In the genomic region with DNA sequence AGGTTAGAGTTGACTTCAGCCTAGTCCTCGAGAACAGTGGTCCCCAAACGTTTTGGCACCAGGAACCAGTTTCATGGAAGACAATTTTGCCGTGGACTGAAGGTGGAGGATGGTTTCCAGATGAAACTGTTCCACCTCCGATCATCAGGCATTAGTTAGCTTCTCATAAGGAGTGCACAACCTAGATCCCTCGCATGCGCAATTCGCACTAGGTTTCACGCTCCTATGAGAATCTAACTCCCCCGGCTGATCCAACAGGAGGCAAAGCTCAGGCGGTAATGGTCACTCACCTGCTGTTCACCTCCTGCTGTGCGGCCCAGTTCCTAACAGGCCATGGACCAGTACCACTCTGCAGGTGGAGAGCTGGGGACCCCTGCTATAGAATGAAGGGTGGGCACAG, we compare ENCODE assay signal across 35 cellular contexts.
DNase-seq lines count a peak whose midpoint lies in the region; FAIRE-seq and TF ChIP-seq lines count a peak whose summit lies in the region.
"Had no signal": no experiment of that assay in that cellular context is flagged by ENCODE, and none has a peak within 500 bp of the region (broad histone marks: within the 10 kb centered on the region; RNA-seq: fewer than 3 reads in every experiment).

No MANE protein-coding gene starts in this region.

- TF ChIP-seq RAD21 in H1 (IDR thresholded peaks at IDR 0.05 in 1 of 2, conservative IDR thresholded peaks at IDR 0.05 in 1 of 2; ENCODE audit: low read depth in 2 of 2, low read length in 2 of 2), result no peak

- no peaks in the 10 kb centered on the region; a peak in 1 of 4 replicates for H3K9me3 ChIP-seq in H1 (ENCODE audit: insufficient read depth in 2 of 2, low read depth in 1 of 2, low read length in 1 of 2)
- H3K9me3 ChIP-seq in esophagus muscularis mucosa, result peaks cover 0 to 12% (median 2%) of the 10 kb centered on the region in 4 donors
- H3K9me3 ChIP-seq in osteoblast (ENCODE audit: low read depth, low read length), result no peaks in the 10 kb centered on the region
- H3K9me3 ChIP-seq: A549, BE2C, BLaER1, Caco-2 had no signal

- H3K14ac ChIP-seq in H1 (ENCODE audit: insufficient read length), result no peak overlapping the region

- H4K5ac ChIP-seq in H1 (ENCODE audit: insufficient read length, low read depth, low read length), result no peak overlapping the region

- no peaks in the 10 kb centered on the region for H3K79me2 ChIP-seq in H1 (ENCODE audit: control insufficient read depth in 1 of 2, insufficient read depth in 2 of 2, low read length in 2 of 2)
- no peaks in the 10 kb centered on the region for H3K79me2 ChIP-seq in osteoblast (ENCODE audit: insufficient read depth, low read length)

- WGBS in H1 (ENCODE audit: extremely low coverage in 1 of 2, insufficient coverage in 1 of 2, insufficient read length in 1 of 2, insufficient replicate concordance in 2 of 2, low coverage in 1 of 2, low lambda C conversion rate in 2 of 2, missing lambda C conversion rate in 1 of 2), 2 experiments, result 92% methylated on average over 11 of the region's 11 CpGs; no CpG with 5 or more reads in 1 of the 2 experiments
- WGBS in esophagus muscularis mucosa, result 77% methylated on average over 11 of the region's 11 CpGs

- H2BK15ac ChIP-seq in H1 (ENCODE audit: low read length), result no peak overlapping the region

- no peak overlapping the region for H4K8ac ChIP-seq in H1 (ENCODE audit: extremely low read depth, insufficient read depth, low read length)

- H3K79me1 ChIP-seq in H1 (ENCODE audit: low read depth, low read length), result no peaks in the 10 kb centered on the region; the same call in 1 of the 2 replicates

- H3K27me3 ChIP-seq in H1 (replicated peaks in 1 of 4; ENCODE audit: control insufficient read depth in 3 of 4, extremely low read depth in 1 of 4, insufficient read depth in 3 of 4, low read length in 3 of 4) (no peaks in the 10 kb centered on the region), esophagus muscularis mucosa (no peaks in the 10 kb centered on the region), osteoblast (ENCODE audit: insufficient read depth, low read length) (no peaks in the 10 kb centered on the region)
- H3K27me3 ChIP-seq: BE2C; BLaER1; BLaER1 treated with 17β-estradiol and CSF1 and Interleukin-3, amounts not matched to agents 10 nM and 100 nM had no signal

- H3K23me2 ChIP-seq in H1 (ENCODE audit: low read depth, low read length), result no peaks in the 10 kb centered on the region

- H2BK12ac ChIP-seq in H1 (ENCODE audit: low read depth, low read length), result 0 out of 2 replicates have a peak overlapping the region, but pooled peaks have one; percentile 78

- H4K91ac ChIP-seq in H1 (replicated peaks; ENCODE audit: insufficient read length, low read length), result no peak overlapping the region

- DNase-seq in HTR-8/SVneo (ENCODE audit: insufficient read length, low spot score) (no peak), H1 (ENCODE audit: low read depth in 1 of 2, low spot score in 2 of 2) (no peak), esophagus muscularis mucosa (ENCODE audit: extremely low spot score) (peak; percentile 66), osteoblast (ENCODE audit: insufficient read length, low spot score, missing footprints) (no peak), NCI-H446 (lab: John Stamatoyannopoulos, UW) (no peak), T-helper 2 cell (no peak), NCI-H2081 (lab: John Stamatoyannopoulos, UW) (no peak), NCI-H146 (lab: John Stamatoyannopoulos, UW) (no peak)
- DNase-seq: 8988T; ACHN; AML-193; BE2C; C1 segment of cervical spinal cord; Caco-2; Calu3; CD4-positive, alpha-beta memory T cell; CD4-positive, alpha-beta T cell; CD4-positive, CD25-positive, alpha-beta regulatory T cell; CD8-positive, alpha-beta memory T cell; CD8-positive, alpha-beta T cell; COR-L47; DMS 273 treated with DMSO at 0.1 percent for 48 hours; DMS153; DMS53; DMS79; DMS79 treated with DMSO at 0.1 percent for 48 hours; DND-41; EL had no signal

- H2BK120ac ChIP-seq in H1 (replicated peaks; ENCODE audit: low read depth, low read length), result no peak overlapping the region

- TF ChIP-seq POLR2A in H1 (IDR thresholded peaks at IDR 0.05; ENCODE audit: control extremely low read depth in 1 of 2, low read depth in 2 of 2, low read length in 2 of 2) (no peak), esophagus muscularis mucosa (IDR thresholded peaks at IDR 0.05; ENCODE audit: low read depth) (no peak)

- no peak overlapping the region for H2BK5ac ChIP-seq in H1 (ENCODE audit: low read depth, low read length)

- H3K36me3 ChIP-seq in H1 (ENCODE audit: control insufficient read depth in 2 of 4, insufficient read depth in 4 of 4, low read length in 3 of 4) (no peaks in the 10 kb centered on the region), esophagus muscularis mucosa (no peaks in the 10 kb centered on the region), osteoblast (ENCODE audit: insufficient read depth, low read length) (no peaks in the 10 kb centered on the region)
- H3K36me3 ChIP-seq: BE2C; BLaER1; BLaER1 treated with 17β-estradiol and CSF1 and Interleukin-3, amounts not matched to agents 10 nM and 100 nM had no signal

- no peak overlapping the region for H3K23ac ChIP-seq in H1 (ENCODE audit: insufficient read length)

- H4K20me1 ChIP-seq in H1 (replicated peaks in 1 of 2; ENCODE audit: control insufficient read depth in 1 of 2, insufficient read depth in 2 of 2, low read length in 2 of 2) (no peaks in the 10 kb centered on the region), osteoblast (ENCODE audit: insufficient read depth, low read length) (no peaks in the 10 kb centered on the region)
- H4K20me1 ChIP-seq: BLaER1; BLaER1 treated with 17β-estradiol and CSF1 and Interleukin-3, amounts not matched to agents 10 nM and 100 nM had no signal

- H3K4me3 ChIP-seq in H1 (ENCODE audit: extremely low read depth in 1 of 4, insufficient read depth in 2 of 4, low read depth in 3 of 4, low read length in 4 of 4) (no peak overlapping the region), esophagus muscularis mucosa (no peak overlapping the region), osteoblast (ENCODE audit: insufficient read depth, low read length) (no peak overlapping the region)
- H3K4me3 ChIP-seq: A549; BLaER1; BLaER1 treated with 17β-estradiol and CSF1 and Interleukin-3, amounts not matched to agents 10 nM and 100 nM had no signal

- H2BK20ac ChIP-seq in H1 (ENCODE audit: low read length), result no peak overlapping the region

- H3K4me2 ChIP-seq in H1 (ENCODE audit: insufficient read depth in 1 of 2, low read depth in 2 of 2, low read length in 2 of 2), result no peak overlapping the region
- H3K4me2 ChIP-seq in osteoblast (ENCODE audit: insufficient read depth, low read length), result no peak overlapping the region
- H3K4me2 ChIP-seq: A549; BLaER1; BLaER1 treated with 17β-estradiol and CSF1 and Interleukin-3, amounts not matched to agents 10 nM and 100 nM had no signal

- no peak overlapping the region for H2AK5ac ChIP-seq in H1 (ENCODE audit: low read depth, low read length)

- POLR2A ChIA-PET in H1 (lab: Charles Lee; ENCODE audit: partially characterized antibody), result no interaction called here

- intact Hi-C loops in esophagus muscularis mucosa (cut with DNase I), result no loop called here

- H3K4ac ChIP-seq in H1 (replicated peaks; ENCODE audit: insufficient read length, low read depth, low read length), result no peak overlapping the region

- no peak overlapping the region for H3K18ac ChIP-seq in H1 (ENCODE audit: extremely low read depth, low read length)

- TF ChIP-seq EP300 in H1 (IDR thresholded peaks at IDR 0.05; ENCODE audit: borderline replicate concordance in 1 of 2, low read depth in 2 of 2, low read length in 2 of 2) (no peak), esophagus muscularis mucosa (IDR thresholded peaks at IDR 0.05) (no peak)

- no peak overlapping the region for H2AFZ ChIP-seq in H1 (ENCODE audit: low read length)
- peak overlapping the region; percentile 30 for H2AFZ ChIP-seq in osteoblast (ENCODE audit: low read length)

- peaks cover 0 to 5% (median under 1%) of the 10 kb centered on the region in 4 experiments; a peak in 2 of 7 replicates for H3K4me1 ChIP-seq in H1 (replicated peaks in 1 of 4; ENCODE audit: control insufficient read depth in 3 of 4, insufficient read depth in 4 of 4, low read length in 3 of 4)
- H3K4me1 ChIP-seq in esophagus muscularis mucosa, result no peaks in the 10 kb centered on the region
- peaks cover 18% of the 10 kb centered on the region for H3K4me1 ChIP-seq in osteoblast (ENCODE audit: insufficient read depth, low read length)
- H3K4me1 ChIP-seq: A549, BLaER1, Caco-2 had no signal

- no peak overlapping the region for H3K9ac ChIP-seq in H1 (replicated peaks in 1 of 4; ENCODE audit: extremely low read depth in 1 of 4, low read depth in 3 of 4, low read length in 3 of 4)
- H3K9ac ChIP-seq: BLaER1; BLaER1 treated with 17β-estradiol and CSF1 and Interleukin-3, amounts not matched to agents 10 nM and 100 nM had no signal

- no peak overlapping the region for H3K56ac ChIP-seq in H1 (replicated peaks; ENCODE audit: insufficient read length, low read depth, low read length)

- TF ChIP-seq CTCF in H1 (IDR thresholded peaks at IDR 0.05; ENCODE audit: control extremely low read depth in 1 of 3, insufficient read depth in 1 of 3, low read depth in 1 of 3, low read length in 3 of 3) (no peak), esophagus muscularis mucosa (IDR thresholded peaks at IDR 0.05) (no peak), osteoblast (IDR thresholded peaks at IDR 0.05; ENCODE audit: extremely low read depth, low read depth, low read length) (no peak)

- H3K27ac ChIP-seq in H1 (ENCODE audit: low read depth, low read length) (no peak overlapping the region), esophagus muscularis mucosa (replicated peaks in 1 of 4) (no peak overlapping the region), osteoblast (ENCODE audit: low read depth, low read length) (no peak overlapping the region)
- H3K27ac ChIP-seq: 22Rv1; A549; BLaER1; BLaER1 treated with 17β-estradiol and CSF1 and Interleukin-3, amounts not matched to agents 10 nM and 100 nM; C4-2B had no signal

- FAIRE-seq in HTR-8/SVneo (lab: Jason Lieb, UNC), result peak; percentile 80
- no peak for FAIRE-seq in H1 (lab: Jason Lieb, UNC)
- FAIRE-seq: A204.1, A549, D721Med had no signal

- CTCF ChIA-PET in H1 (lab: Charles Lee; ENCODE audit: partially characterized antibody), result interaction anchor here (1.4 kb wide), 1 partner anchor 25 kb away, joined by 5 read pairs; no protein-coding TSS in a partner anchor

TF ChIP-seq in H1, 55 proteins besides CTCF, POLR2A, EP300 and RAD21 (continues in another document):
- no peak for TF ChIP-seq CTBP2 (IDR thresholded peaks at IDR 0.05; ENCODE audit: borderline replicate concordance, insufficient read depth, insufficient read length, low read length)
- TF ChIP-seq KDM5A (IDR thresholded peaks at IDR 0.05; ENCODE audit: low read length), result no peak
